Comparison of ENCODE assay signal across 15 cellular contexts in the genomic region with DNA sequence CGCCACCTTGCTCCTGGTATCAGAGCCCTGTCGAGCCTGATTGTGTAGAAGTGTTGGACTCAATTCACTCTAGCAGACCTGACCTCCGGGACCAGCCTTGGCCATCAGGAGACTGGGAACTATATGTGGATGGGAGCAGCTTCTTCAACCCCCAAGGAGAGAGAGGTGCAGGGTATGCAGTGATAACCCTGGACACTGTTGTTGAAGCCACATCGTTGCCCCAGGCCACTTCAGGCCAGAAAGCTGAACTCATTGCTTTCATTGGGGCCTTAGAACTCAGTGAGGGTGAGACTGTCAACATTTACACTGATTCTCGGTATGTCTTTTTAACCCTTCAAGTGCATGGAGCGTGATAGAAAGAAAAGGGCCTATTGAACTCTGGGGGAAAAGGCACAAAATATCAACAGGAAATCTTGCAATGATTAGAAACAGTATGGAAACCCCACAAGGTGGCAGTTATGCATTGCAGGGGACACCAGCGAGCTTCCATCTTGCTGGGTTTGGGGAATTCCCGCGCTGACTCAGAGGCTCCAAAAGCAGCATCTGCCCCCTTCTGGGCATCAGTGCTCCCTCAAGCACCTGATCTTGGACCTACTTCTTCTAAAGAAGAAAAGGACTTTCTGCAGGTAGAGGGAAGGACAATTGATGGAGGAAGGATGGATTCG. TPM values are rescaled to one million over a fixed set of nuclear protein-coding genes. Genes with fewer than 3 reads are reported as not detected.
DNase-seq lines count a peak whose midpoint lies in the region; ATAC-seq and TF ChIP-seq lines count a peak whose summit lies in the region.
"Not testable (repeated sequence)": the region's sequence is repeated elsewhere in the genome, so short reads cannot be mapped to it uniquely, and the experiment has no call there.
"Had no signal": no experiment of that assay in that cellular context is flagged by ENCODE, and none has a peak within 500 bp of the region (broad histone marks: within the 10 kb centered on the region; RNA-seq: fewer than 3 reads in every experiment).

No MANE protein-coding gene starts in this region.

- not testable (repeated sequence) for H3K9me2 ChIP-seq in HCT116 (ENCODE audit: insufficient read depth)

- ATAC-seq in HCT116; activated B cell treated with CpG ODN at 0.5 μM for 24 hours (ENCODE audit: low read depth); activated CD8-positive, alpha-beta memory T cell treated with anti-CD3 and anti-CD28 coated beads, Interleukin-2, amount 10 ng/mL, durations not matched to agents 7 days and 5 days: not testable (repeated sequence)

- TF ChIP-seq POLR2A in HCT116 (IDR thresholded peaks at IDR 0.05; ENCODE audit: borderline replicate concordance, extremely low read depth, insufficient read depth, insufficient read length) = not testable (repeated sequence)

- not testable (repeated sequence) for H3K36me3 ChIP-seq in HCT116 (ENCODE audit: control insufficient read depth in 1 of 2, insufficient read depth in 2 of 2, low read length in 2 of 2)

- intact Hi-C loops in Calu3 (cut with micrococcal nuclease; ENCODE audit: unreplicated experiment); HCT116 (cut with micrococcal nuclease): not testable (repeated sequence)
- intact Hi-C loops in activated B cell treated with CpG ODN at 0.5 μM for 24 hours (cut with micrococcal nuclease) = loop anchor here (2.0 kb wide), 1 partner anchor 179 kb away; no protein-coding TSS in a partner anchor

- H3K4me1 ChIP-seq in HCT116 (ENCODE audit: control insufficient read depth in 1 of 2, insufficient read depth in 2 of 2, low read length in 2 of 2) = not testable (repeated sequence)

- H3K27ac ChIP-seq in HCT116 (ENCODE audit: low read depth, low read length) = not testable (repeated sequence)

- not testable (repeated sequence) for H3K4me3 ChIP-seq in HCT116 (replicated peaks in 1 of 2; ENCODE audit: low read depth in 1 of 2, low read length in 2 of 2); epithelial cell of proximal tubule (ENCODE audit: low read depth, low read length)

- not testable (repeated sequence) for H3K4me1 Mint-ChIP-seq in Calu3 (ENCODE audit: low read depth, unreplicated experiment); activated B cell treated with CpG ODN at 0.5 μM for 24 hours; activated naive CD4-positive, alpha-beta T cell treated with anti-CD3 and anti-CD28 coated beads, Interleukin-2, amount 10 ng/mL, durations not matched to agents 7 days and 5 days
- H3K4me1 Mint-ChIP-seq in activated CD8-positive, alpha-beta memory T cell treated with anti-CD3 and anti-CD28 coated beads, Interleukin-2, amount 10 ng/mL, durations not matched to agents 7 days and 5 days = peaks cover 32% of the 10 kb centered on the region

- POLR2A ChIA-PET in HCT116 (lab: Charles Lee) = not testable (repeated sequence)
- POLR2A ChIA-PET in activated B cell treated with CpG ODN at 0.5 μM for 24 hours (lab: Charles Lee) = interaction anchor here (0.6 to 0.9 kb wide), 2 partner anchors 16 to 62 kb away, joined by 3 to 7 read pairs; a partner anchor contains a TSS

- CTCF ChIA-PET in Calu3 (lab: Charles Lee); HCT116 (lab: Charles Lee); activated CD8-positive, alpha-beta memory T cell treated with anti-CD3 and anti-CD28 coated beads, Interleukin-2, amount 10 ng/mL, durations not matched to agents 7 days and 5 days (lab: Charles Lee): not testable (repeated sequence)
- CTCF ChIA-PET in activated B cell treated with CpG ODN at 0.5 μM for 24 hours (lab: Charles Lee) = interaction anchor here (0.6 to 1.3 kb wide), 5 partner anchors 17 to 232 kb away, joined by 3 to 4 read pairs (median 4); a partner anchor contains a TSS
- CTCF ChIA-PET in activated naive CD4-positive, alpha-beta T cell treated with anti-CD3 and anti-CD28 coated beads, Interleukin-2, amount 10 ng/mL, durations not matched to agents 7 days and 5 days (lab: Charles Lee) = interaction anchor here (0.6 to 1.2 kb wide), 3 partner anchors 16 to 47 kb away, joined by 3 to 5 read pairs (median 3); a partner anchor contains a TSS

- H3K79me2 ChIP-seq in HCT116 (ENCODE audit: insufficient read depth, low read length) = not testable (repeated sequence)

- not testable (repeated sequence) for H3K9ac ChIP-seq in HCT116 (ENCODE audit: low read length)

- H3K4me3 Mint-ChIP-seq in Calu3 (ENCODE audit: low read depth, unreplicated experiment); activated B cell treated with CpG ODN at 0.5 μM for 24 hours; activated CD8-positive, alpha-beta memory T cell treated with anti-CD3 and anti-CD28 coated beads, Interleukin-2, amount 10 ng/mL, durations not matched to agents 7 days and 5 days; activated naive CD4-positive, alpha-beta T cell treated with anti-CD3 and anti-CD28 coated beads, Interleukin-2, amount 10 ng/mL, durations not matched to agents 7 days and 5 days: not testable (repeated sequence)

- not testable (repeated sequence) for H3K4me2 ChIP-seq in HCT116 (ENCODE audit: low read length)

- H3K9me3 Mint-ChIP-seq in Calu3 (ENCODE audit: low read depth, unreplicated experiment); activated B cell treated with CpG ODN at 0.5 μM for 24 hours; activated CD8-positive, alpha-beta memory T cell treated with anti-CD3 and anti-CD28 coated beads, Interleukin-2, amount 10 ng/mL, durations not matched to agents 7 days and 5 days (ENCODE audit: low read depth); activated naive CD4-positive, alpha-beta T cell treated with anti-CD3 and anti-CD28 coated beads, Interleukin-2, amount 10 ng/mL, durations not matched to agents 7 days and 5 days: not testable (repeated sequence)

- BruUV-seq in Calu3 (replicated peaks; lab: Mats Ljungman, UMichigan); HCT116 (replicated peaks; lab: Mats Ljungman, UMichigan): not testable (repeated sequence)

- H3K27me3 ChIP-seq in HCT116 (ENCODE audit: insufficient read depth, low read length) = not testable (repeated sequence)

- H3K9me3 ChIP-seq in HCT116 (ENCODE audit: control insufficient read depth in 1 of 2, insufficient read depth in 1 of 2, low read depth in 1 of 2, low read length in 2 of 2) = not testable (repeated sequence)

- H4K20me1 ChIP-seq in HCT116 (ENCODE audit: insufficient read depth) = not testable (repeated sequence)

- peak; percentile 22 for DNase-seq in Calu3
- not testable (repeated sequence) for DNase-seq in HCT116 (ENCODE audit: low read depth, low spot score); epithelial cell of proximal tubule (ENCODE audit: low read depth)
- DNase-seq in activated B cell treated with CpG ODN at 0.5 μM for 24 hours = peak; percentile 32
- DNase-seq in activated CD8-positive, alpha-beta memory T cell treated with anti-CD3 and anti-CD28 coated beads, Interleukin-2, amount 10 ng/mL, durations not matched to agents 7 days and 5 days = peak; percentile 76
- peak; percentile 39 for DNase-seq in activated naive CD4-positive, alpha-beta T cell treated with anti-CD3 and anti-CD28 coated beads, Interleukin-2, amount 10 ng/mL, durations not matched to agents 7 days and 5 days
- peak; percentile 34 to 76 (median 73) for DNase-seq in stimulated activated CD4-positive, alpha-beta T cell treated with anti-CD3 and anti-CD28 coated beads, Interleukin-12 subunit alpha, Interleukin-12 subunit beta, amount 100 ng/mL, for 48 hours (ENCODE audit: low read depth in 2 of 3, low spot score in 1 of 3)
- peak; percentile 53 to 73 for DNase-seq in stimulated activated CD8-positive, alpha-beta memory T cell treated with anti-CD3 and anti-CD28 coated beads, Interleukin-15, amount 100 ng/mL, for 48 hours (ENCODE audit: low read depth in 2 of 2)

- RAD21 ChIA-PET in HCT116 (lab: Charles Lee; ENCODE audit: low non-redundant PET in 1 of 2, low total read pairs in 2 of 2, uncharacterized antibody in 2 of 2, unreplicated experiment in 2 of 2) = not testable (repeated sequence)

- not testable (repeated sequence) for TF ChIP-seq CTCF in Calu3 (IDR thresholded peaks at IDR 0.05; ENCODE audit: unreplicated experiment); activated B cell treated with CpG ODN at 0.5 μM for 24 hours (IDR thresholded peaks at IDR 0.05)
- TF ChIP-seq CTCF in HCT116 (IDR thresholded peaks at IDR 0.05 in 2 of 3, conservative IDR thresholded peaks at IDR 0.05 in 1 of 3; ENCODE audit: borderline replicate concordance in 1 of 3, insufficient read depth in 1 of 3, low read depth in 2 of 3, low read length in 2 of 3) = peak; percentile 10 to 23 (median 16); a peak in 1 of 6 replicates
- TF ChIP-seq CTCF in epithelial cell of proximal tubule (conservative IDR thresholded peaks at IDR 0.05; ENCODE audit: low read depth, low read length) = peak; percentile 36

- not testable (repeated sequence) for H3K36me3 Mint-ChIP-seq in Calu3 (ENCODE audit: insufficient read depth, unreplicated experiment)
- H3K36me3 Mint-ChIP-seq in activated B cell treated with CpG ODN at 0.5 μM for 24 hours (ENCODE audit: low read depth) = peaks cover 62% of the 10 kb centered on the region
- H3K36me3 Mint-ChIP-seq in activated CD8-positive, alpha-beta memory T cell treated with anti-CD3 and anti-CD28 coated beads, Interleukin-2, amount 10 ng/mL, durations not matched to agents 7 days and 5 days = peaks cover 23% of the 10 kb centered on the region
- peaks cover 30% of the 10 kb centered on the region for H3K36me3 Mint-ChIP-seq in activated naive CD4-positive, alpha-beta T cell treated with anti-CD3 and anti-CD28 coated beads, Interleukin-2, amount 10 ng/mL, durations not matched to agents 7 days and 5 days

- H3K27ac Mint-ChIP-seq in Calu3 (ENCODE audit: unreplicated experiment); activated naive CD4-positive, alpha-beta T cell treated with anti-CD3 and anti-CD28 coated beads, Interleukin-2, amount 10 ng/mL, durations not matched to agents 7 days and 5 days: not testable (repeated sequence)
- H3K27ac Mint-ChIP-seq in activated B cell treated with CpG ODN at 0.5 μM for 24 hours = peak overlapping the region; percentile 32
- peak overlapping the region; percentile 48 for H3K27ac Mint-ChIP-seq in activated CD8-positive, alpha-beta memory T cell treated with anti-CD3 and anti-CD28 coated beads, Interleukin-2, amount 10 ng/mL, durations not matched to agents 7 days and 5 days

- TF ChIP-seq RAD21 in HCT116 (IDR thresholded peaks at IDR 0.05; ENCODE audit: low read depth) = not testable (repeated sequence)

- H3K27me3 Mint-ChIP-seq in Calu3 (ENCODE audit: unreplicated experiment); activated B cell treated with CpG ODN at 0.5 μM for 24 hours; activated CD8-positive, alpha-beta memory T cell treated with anti-CD3 and anti-CD28 coated beads, Interleukin-2, amount 10 ng/mL, durations not matched to agents 7 days and 5 days; activated naive CD4-positive, alpha-beta T cell treated with anti-CD3 and anti-CD28 coated beads, Interleukin-2, amount 10 ng/mL, durations not matched to agents 7 days and 5 days: not testable (repeated sequence)

- H2AFZ ChIP-seq in HCT116 (ENCODE audit: low read depth, low read length, poor library complexity, severe bottlenecking) = not testable (repeated sequence)

RNA-seq across cellular contexts. Expression of a gene that starts 16.9 kb away (rescaled TPM):
- total RNA-seq in Calu3 (2022) (18.5 and 20.4 TPM in 2 replicates), HCT116 (2021; ENCODE audit: unreplicated experiment) (7.5 TPM), activated B cell treated with CpG ODN at 0.5 μM for 24 hours (18.4 and 20.8 TPM in 2 replicates), epithelial cell of proximal tubule (3.6 and 10.6 TPM in 2 replicates)
- 0.91 and 2.1 TPM in 2 replicates for polyA plus RNA-seq in HCT116 (2012)
- total RNA-seq in activated CD8-positive, alpha-beta memory T cell treated with anti-CD3 and anti-CD28 coated beads, Interleukin-2, amount 10 ng/mL, durations not matched to agents 7 days and 5 days = 10 to 100 TPM; 14.8 to 23.1 TPM

RNA-seq across cellular contexts. Expression of a gene that starts 17.4 kb away (rescaled TPM):
- total RNA-seq in Calu3 (2022) = 51.7 and 52.3 TPM in 2 replicates
- total RNA-seq in HCT116 (2021; ENCODE audit: unreplicated experiment) = 24.5 TPM
- polyA plus RNA-seq in HCT116 (2012) = 25.6 and 30.2 TPM in 2 replicates
- total RNA-seq in activated B cell treated with CpG ODN at 0.5 μM for 24 hours = 44.4 and 47.4 TPM in 2 replicates
- total RNA-seq in activated CD8-positive, alpha-beta memory T cell treated with anti-CD3 and anti-CD28 coated beads, Interleukin-2, amount 10 ng/mL, durations not matched to agents 7 days and 5 days = 10 to 100 TPM; 30.7 to 38.7 TPM
- total RNA-seq in epithelial cell of proximal tubule = 9.3 and 28.6 TPM in 2 replicates

RNA-seq across cellular contexts. Expression of a gene that starts 33.2 kb away (rescaled TPM):
- total RNA-seq in Calu3 (2022) (not detected in 2 replicates), HCT116 (2021; ENCODE audit: unreplicated experiment) (not detected), activated B cell treated with CpG ODN at 0.5 μM for 24 hours (not detected in 2 replicates), epithelial cell of proximal tubule (not detected in 2 replicates)
- polyA plus RNA-seq in HCT116 (2012) = not detected in 2 replicates
- not detected for total RNA-seq in activated CD8-positive, alpha-beta memory T cell treated with anti-CD3 and anti-CD28 coated beads, Interleukin-2, amount 10 ng/mL, durations not matched to agents 7 days and 5 days
- total RNA-seq: CD8-positive, alpha-beta memory T cell; cerebellum; left ventricle myocardium superior; pancreas; subcutaneous adipose tissue; vagina had no signal
- polyA plus RNA-seq: AG04450; CD8-positive, alpha-beta memory T cell; pancreas had no signal
